ENCODE assay signal across 1 cellular context in genomic region chr19:7793493-7793892, GRCh38.
TF ChIP-seq lines count a peak whose summit lies in the region.

No MANE protein-coding gene starts in this region.

TF ChIP-seq in HCT116, 20 proteins besides CTCF, POLR2A, EP300 and RAD21:
- TF ChIP-seq CBX3 (IDR thresholded peaks at IDR 0.05; ENCODE audit: low read depth) (peak; percentile 57; the same call in 1 of the 2 replicates), ELF1 (IDR thresholded peaks at IDR 0.05; ENCODE audit: borderline replicate concordance, low read depth) (no peak)
